In the genomic region with DNA sequence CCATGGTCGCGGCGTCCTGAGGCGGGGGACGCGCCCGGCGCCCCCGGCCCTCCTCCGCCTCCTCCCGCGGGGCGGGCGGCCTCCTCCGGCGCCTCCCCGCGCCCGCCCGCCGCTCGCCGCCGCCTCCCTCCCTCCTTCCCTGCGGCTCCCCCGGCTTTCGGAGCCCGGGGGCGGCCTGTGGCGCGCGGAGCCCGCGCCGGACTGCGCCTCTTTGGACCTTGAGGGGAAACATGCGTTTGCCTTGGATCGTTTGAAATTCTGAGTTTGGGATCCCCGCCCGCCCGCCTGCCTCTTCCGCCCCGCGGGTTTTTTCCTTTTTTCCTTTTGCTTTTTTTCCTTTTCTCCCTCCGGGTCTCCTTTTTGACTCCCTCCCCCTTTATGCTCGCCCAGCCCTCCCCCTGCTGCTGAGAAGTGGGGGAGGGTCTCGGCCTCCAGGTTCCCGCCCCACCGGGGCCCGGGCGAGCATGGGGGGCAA, we compare ENCODE assay signal across 8 cellular contexts. TPM values are rescaled to one million over a fixed set of nuclear protein-coding genes. Genes with fewer than 3 reads are reported as not detected.
DNase-seq lines count a peak whose midpoint lies in the region; ATAC-seq and TF ChIP-seq lines count a peak whose summit lies in the region.

No MANE protein-coding gene starts in this region.

- intact Hi-C loops in dendritic cell treated with granulocyte-macrophage colony-stimulating factor and Interleukin-4, amounts not matched to agents 40 ng/mL and 50 ng/mL, for 4 days (cut with micrococcal nuclease), result no loop called here

- peak; percentile 42 for ATAC-seq in HG03039 (IDR thresholded peaks at IDR 0.05; ENCODE audit: unreplicated experiment)
- peak; percentile 10 for ATAC-seq in lung (ENCODE audit: insufficient read depth, low FRiP score)
- ATAC-seq in stimulated activated naive CD8-positive, alpha-beta T cell treated with anti-CD3 and anti-CD28 coated beads, Interleukin-15, amount 100 ng/mL, for 72 hours, result peak; percentile 52
- ATAC-seq in HG03045 (IDR thresholded peaks at IDR 0.05; ENCODE audit: unreplicated experiment), result no peak

- DNase-seq in stimulated activated CD4-positive, alpha-beta T cell treated with anti-CD3 and anti-CD28 coated beads, Interleukin-12 subunit alpha, Interleukin-12 subunit beta, amount 100 ng/mL, for 4 hours, result peak; percentile 38
- no peak for DNase-seq in stimulated activated CD4-positive, alpha-beta T cell treated with anti-CD3 and anti-CD28 coated beads, Interleukin-2, amount 100 ng/mL, for 48 hours
- DNase-seq in T follicular helper cell (ENCODE audit: low read depth), result peak; percentile 20
- DNase-seq in lung (ENCODE audit: low spot score), result no peak
- peak in 1 of 2 donors; percentile 28 for DNase-seq in stimulated activated naive CD8-positive, alpha-beta T cell treated with anti-CD3 and anti-CD28 coated beads, Interleukin-15, amount 100 ng/mL, for 72 hours

- peaks cover 44% of the 10 kb centered on the region for H3K4me1 Mint-ChIP-seq in dendritic cell treated with granulocyte-macrophage colony-stimulating factor and Interleukin-4, amounts not matched to agents 40 ng/mL and 50 ng/mL, for 4 days (ENCODE audit: low read depth)
- peaks cover 20% of the 10 kb centered on the region for H3K4me1 Mint-ChIP-seq in stimulated activated naive CD8-positive, alpha-beta T cell treated with anti-CD3 and anti-CD28 coated beads, Interleukin-15, amount 100 ng/mL, for 72 hours

- peak overlapping the region; percentile 78 for H3K27ac Mint-ChIP-seq in dendritic cell treated with granulocyte-macrophage colony-stimulating factor and Interleukin-4, amounts not matched to agents 40 ng/mL and 50 ng/mL, for 4 days
- peak overlapping the region in 1 of 2 donors; percentile 93 for H3K27ac Mint-ChIP-seq in stimulated activated naive CD8-positive, alpha-beta T cell treated with anti-CD3 and anti-CD28 coated beads, Interleukin-15, amount 100 ng/mL, for 72 hours

- peaks cover 3 to 20% of the 10 kb centered on the region in 2 donors for H3K4me1 ChIP-seq in lung (ENCODE audit: control insufficient read depth in 2 of 2, insufficient read depth in 2 of 2, low read length in 2 of 2)

- WGBS in lung, 2 donors, result 0 to 2% methylated on average over 19 to 51 of the region's 51 CpGs

- no peaks in the 10 kb centered on the region for H3K36me3 ChIP-seq in lung (ENCODE audit: control insufficient read depth in 2 of 2, insufficient read depth in 2 of 2, low read length in 2 of 2)

- H3K9me3 ChIP-seq in lung (ENCODE audit: control insufficient read depth in 2 of 2, insufficient read depth in 1 of 2, low read length in 1 of 2), result no peaks in the 10 kb centered on the region

- peaks cover 23% of the 10 kb centered on the region for H3K27me3 Mint-ChIP-seq in dendritic cell treated with granulocyte-macrophage colony-stimulating factor and Interleukin-4, amounts not matched to agents 40 ng/mL and 50 ng/mL, for 4 days
- peaks cover 27% of the 10 kb centered on the region for H3K27me3 Mint-ChIP-seq in stimulated activated naive CD8-positive, alpha-beta T cell treated with anti-CD3 and anti-CD28 coated beads, Interleukin-15, amount 100 ng/mL, for 72 hours

- peak overlapping the region; percentile 83 to 94 for H3K27ac ChIP-seq in lung (ENCODE audit: low read depth in 1 of 2, low read length in 1 of 2)

- no peaks in the 10 kb centered on the region for H3K9me3 Mint-ChIP-seq in dendritic cell treated with granulocyte-macrophage colony-stimulating factor and Interleukin-4, amounts not matched to agents 40 ng/mL and 50 ng/mL, for 4 days
- no peaks in the 10 kb centered on the region for H3K9me3 Mint-ChIP-seq in stimulated activated naive CD8-positive, alpha-beta T cell treated with anti-CD3 and anti-CD28 coated beads, Interleukin-15, amount 100 ng/mL, for 72 hours

- no peak for TF ChIP-seq CTCF in lung (IDR thresholded peaks at IDR 0.05; ENCODE audit: control extremely low read depth, extremely low read depth)

- peaks cover 12% of the 10 kb centered on the region for H3K36me3 Mint-ChIP-seq in dendritic cell treated with granulocyte-macrophage colony-stimulating factor and Interleukin-4, amounts not matched to agents 40 ng/mL and 50 ng/mL, for 4 days (ENCODE audit: low read depth)

- H3K27me3 ChIP-seq in lung (ENCODE audit: control insufficient read depth, insufficient read depth), result no peaks in the 10 kb centered on the region

- H3K4me3 ChIP-seq in lung, result peak overlapping the region; percentile 86

- peak overlapping the region; percentile 85 for H3K4me3 Mint-ChIP-seq in dendritic cell treated with granulocyte-macrophage colony-stimulating factor and Interleukin-4, amounts not matched to agents 40 ng/mL and 50 ng/mL, for 4 days
- H3K4me3 Mint-ChIP-seq in stimulated activated naive CD8-positive, alpha-beta T cell treated with anti-CD3 and anti-CD28 coated beads, Interleukin-15, amount 100 ng/mL, for 72 hours, result peak overlapping the region; percentile 86 to 88

RNA-seq across cellular contexts. Expression of gene ZNRF1, which starts 0.4 kb away (rescaled TPM):
- total RNA-seq in lung, result 10 to 100 TPM; 21.4 to 25.1 TPM
- polyA plus RNA-seq in lung, result 10 to 100 TPM in 1 of 2 donors, 1 to 10 TPM in 1; 8.9 to 11.0 TPM

RNA-seq across cellular contexts. Expression of gene WDR59, which starts 14.3 kb away (rescaled TPM):
- total RNA-seq in lung, result 10 to 100 TPM; 51.2 to 60.1 TPM
- polyA plus RNA-seq in lung, result 10 to 100 TPM; 11.2 to 12.8 TPM

Comparison
In these comparisons a context has a peak if more than half of its experiments do, and no peak if none do; other contexts are left out.
1. DNase-seq: peak in stimulated activated CD4-positive, alpha-beta T cell treated with anti-CD3 and anti-CD28 coated beads, Interleukin-12 subunit alpha, Interleukin-12 subunit beta, amount 100 ng/mL, for 4 hours (single experiment) and T follicular helper cell (single experiment); none in stimulated activated CD4-positive, alpha-beta T cell treated with anti-CD3 and anti-CD28 coated beads, Interleukin-2, amount 100 ng/mL, for 48 hours (0 of 2) and lung (single experiment).